16 cellular contexts compared by ENCODE assay signal in the genomic region with DNA sequence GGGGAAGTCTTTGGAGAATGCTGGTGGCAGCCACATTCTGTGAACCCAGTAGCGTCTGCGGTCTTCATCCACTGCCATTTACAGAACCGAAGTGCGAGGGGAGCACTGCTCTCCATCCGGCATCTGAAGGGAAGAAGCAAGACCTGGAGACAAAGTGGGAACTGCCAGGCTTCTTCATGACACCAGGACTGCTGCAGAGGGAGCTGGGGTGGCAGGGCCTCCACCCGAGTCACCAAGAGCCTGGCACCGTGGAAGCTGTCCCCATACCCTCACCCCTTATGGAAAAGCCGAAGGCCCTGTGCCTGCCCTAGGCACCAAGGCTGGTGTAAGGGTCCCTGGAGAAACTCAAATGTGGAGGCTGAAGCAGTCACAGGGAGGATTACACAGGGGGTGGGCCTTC.
"Had no signal": no experiment of that assay in that cellular context is flagged by ENCODE, and none has a peak within 500 bp of the region (broad histone marks: within the 10 kb centered on the region; RNA-seq: fewer than 3 reads in every experiment).

No MANE protein-coding gene starts in this region.

- H3K9me3 ChIP-seq: esophagus squamous epithelium, lower lobe of right lung, prostate gland, SK-N-SH, thoracic aorta had no signal

- H3K36me3 Mint-ChIP-seq: immature natural killer cell had no signal

- H3K36me3 ChIP-seq: esophagus squamous epithelium, lower lobe of right lung, prostate gland, thoracic aorta had no signal

- H3K27ac Mint-ChIP-seq: activated B cell treated with CpG ODN at 0.5 μM for 24 hours; immature natural killer cell; naive thymus-derived CD8-positive, alpha-beta T cell; T-helper 1 cell treated with Interleukin-12 subunit alpha and Interleukin-12 subunit beta and Interleukin-4 antibody, amounts not matched to agents 30 μg/mL and 1 μg/mL, for 36 hours had no signal

- H3K4me3 ChIP-seq: lower lobe of right lung had no signal

- H3K27ac ChIP-seq: dorsolateral prefrontal cortex, esophagus squamous epithelium, lower lobe of right lung, prostate gland, thoracic aorta had no signal

- DNase-seq: activated B cell treated with CpG ODN at 0.5 μM for 24 hours; activated naive CD4-positive, alpha-beta T cell treated with anti-CD3 and anti-CD28 coated beads, Interleukin-2, amount 50 U/mL, for 16 hours; esophagus squamous epithelium; foreskin fibroblast; immature natural killer cell; lower lobe of right lung; occipital lobe; SK-N-SH; stimulated activated CD4-positive, alpha-beta T cell treated with anti-CD3 and anti-CD28 coated beads, Interleukin-12 subunit alpha, Interleukin-12 subunit beta, amount 100 ng/mL, for 4 hours; stimulated activated CD4-positive, alpha-beta T cell treated with anti-CD3 and anti-CD28 coated beads, Interleukin-2, amount 100 ng/mL, for 48 hours; stimulated activated naive CD4-positive, alpha-beta T cell treated with Interleukin-2 at 50 U/mL for 16 hours had no signal

- H3K4me3 Mint-ChIP-seq: activated B cell treated with CpG ODN at 0.5 μM for 24 hours; T-helper 1 cell treated with Interleukin-12 subunit alpha and Interleukin-12 subunit beta and Interleukin-4 antibody, amounts not matched to agents 30 μg/mL and 1 μg/mL, for 36 hours had no signal

- H3K9ac ChIP-seq: SK-N-SH had no signal
